In the genomic region with DNA sequence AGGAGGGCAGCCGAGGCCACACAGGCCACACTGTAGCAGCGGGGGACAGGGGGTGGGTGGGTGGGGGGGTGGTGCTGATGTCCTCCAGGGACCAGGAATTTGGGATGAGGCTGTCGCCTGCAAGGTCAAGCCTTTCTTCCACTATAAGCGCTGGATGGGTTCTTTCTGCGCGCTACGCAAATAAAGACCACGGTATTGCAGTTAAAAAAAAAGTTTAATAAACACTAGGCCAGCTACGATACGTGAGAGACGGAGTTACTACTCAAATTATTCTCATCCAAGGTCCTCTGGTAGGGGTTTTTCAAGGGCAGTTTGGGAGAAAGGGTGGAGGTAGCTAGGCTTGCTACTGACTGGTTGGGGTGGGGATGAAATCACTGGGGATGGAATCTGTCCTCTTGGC, we compare ENCODE assay signal across 8 cellular contexts. TPM values are rescaled to one million over a fixed set of nuclear protein-coding genes. Genes with fewer than 3 reads are reported as not detected.
DNase-seq lines count a peak whose midpoint lies in the region; ATAC-seq, FAIRE-seq and TF ChIP-seq lines count a peak whose summit lies in the region.

No MANE protein-coding gene starts in this region.

- no peaks in the 10 kb centered on the region for H3K9me3 ChIP-seq in BE2C
- no peaks in the 10 kb centered on the region for H3K9me3 ChIP-seq in naive thymus-derived CD4-positive, alpha-beta T cell (ENCODE audit: control insufficient read depth in 2 of 3, low read length in 3 of 3)

- H3K4me1 ChIP-seq in BE2C (no peaks in the 10 kb centered on the region; the same call in 1 of the 2 replicates), foreskin keratinocyte (peaks cover 5% of the 10 kb centered on the region)
- peaks cover 7 to 13% of the 10 kb centered on the region in 2 donors for H3K4me1 ChIP-seq in naive thymus-derived CD4-positive, alpha-beta T cell (ENCODE audit: control insufficient read depth in 2 of 2, insufficient read depth in 2 of 2, low read length in 2 of 2)

- H3K4me1 Mint-ChIP-seq in naive thymus-derived CD4-positive, alpha-beta T cell: peaks cover 21 to 45% (median 31%) of the 10 kb centered on the region in 7 donors

- peaks cover 0 to 49% (median 12%) of the 10 kb centered on the region in 5 donors for H3K36me3 Mint-ChIP-seq in naive thymus-derived CD4-positive, alpha-beta T cell

- peak overlapping the region; percentile 93 for H3K4me3 ChIP-seq in BE2C (ENCODE audit: low read depth, low read length)
- H3K4me3 ChIP-seq in naive thymus-derived CD4-positive, alpha-beta T cell (ENCODE audit: low read length): peak overlapping the region; percentile 99

- ATAC-seq in HG03103 (IDR thresholded peaks at IDR 0.05; ENCODE audit: low read depth, unreplicated experiment) (peak; percentile 15), foreskin keratinocyte (no peak)
- no peak for ATAC-seq in naive thymus-derived CD4-positive, alpha-beta T cell

- peak overlapping the region; percentile 89 to 99 (median 98) for H3K4me3 Mint-ChIP-seq in naive thymus-derived CD4-positive, alpha-beta T cell

- H3K36me3 ChIP-seq in BE2C: no peaks in the 10 kb centered on the region; the same call in 1 of the 2 replicates
- peaks cover 0 to 8% (median 0%) of the 10 kb centered on the region in 3 experiments for H3K36me3 ChIP-seq in naive thymus-derived CD4-positive, alpha-beta T cell (ENCODE audit: control insufficient read depth in 2 of 3, insufficient read depth in 3 of 3, low read length in 3 of 3)

- intact Hi-C loops in naive thymus-derived CD4-positive, alpha-beta T cell (cut with micrococcal nuclease): loop anchor here (2.0 to 10.0 kb wide), 3 partner anchors 92 to 370 kb away; partner anchors contain the start of genes ZNF136 (in 1 of the 2) and ZNF700 (in 1 of the 2)

- H3K27ac Mint-ChIP-seq in naive thymus-derived CD4-positive, alpha-beta T cell: peak overlapping the region; percentile 93 to 98 (median 96)

- CTCF ChIA-PET in naive thymus-derived CD4-positive, alpha-beta T cell (lab: Charles Lee): interaction anchor here (2.2 kb wide), 1 partner anchor 37 kb away, joined by 6 read pairs; the partner anchor contains the start of gene ZNF563

- peaks cover 0 to 29% (median 0%) of the 10 kb centered on the region in 11 donors for H3K9me3 Mint-ChIP-seq in naive thymus-derived CD4-positive, alpha-beta T cell

- H3K27me3 ChIP-seq in BE2C (no peaks in the 10 kb centered on the region), foreskin keratinocyte (no peaks in the 10 kb centered on the region)
- H3K27me3 ChIP-seq in naive thymus-derived CD4-positive, alpha-beta T cell (ENCODE audit: control insufficient read depth in 2 of 2, insufficient read depth in 2 of 2, low read length in 2 of 2): no peaks in the 10 kb centered on the region

- no peaks in the 10 kb centered on the region for H3K27me3 Mint-ChIP-seq in naive thymus-derived CD4-positive, alpha-beta T cell

- TF ChIP-seq CTCF in BE2C (IDR thresholded peaks at IDR 0.05; ENCODE audit: low read depth, low read length): no peak
- TF ChIP-seq CTCF in foreskin keratinocyte (conservative IDR thresholded peaks at IDR 0.05): no peak

- DNase-seq in BE2C (no peak), caudate nucleus (lab: John Stamatoyannopoulos, UW) (peak in 1 of 61 donors; percentile 14), foreskin keratinocyte (no peak), EL (no peak), frontal cortex (ENCODE audit: low spot score in 2 of 2) (no peak)
- DNase-seq in naive thymus-derived CD4-positive, alpha-beta T cell: no peak
- DNase-seq in stimulated activated CD4-positive, alpha-beta T cell treated with anti-CD3 and anti-CD28 coated beads, Interleukin-12 subunit alpha, Interleukin-12 subunit beta, amount 100 ng/mL, for 4 hours: no peak

- POLR2A ChIA-PET in naive thymus-derived CD4-positive, alpha-beta T cell (lab: Charles Lee): interaction anchor here (0.7 to 11.1 kb wide), 8 partner anchors 11 to 138 kb away, joined by 3 to 164 read pairs (median 6); partner anchors contain the start of genes ZNF136, ZNF442 and ZNF563

- H3K27ac ChIP-seq in caudate nucleus (ENCODE audit: low read depth, low read length) (peak overlapping the region; percentile 72), foreskin keratinocyte (no peak overlapping the region)
- H3K27ac ChIP-seq in naive thymus-derived CD4-positive, alpha-beta T cell (ENCODE audit: low read depth, low read length): peak overlapping the region; percentile 90

- FAIRE-seq in frontal cortex (lab: Jason Lieb, UNC): no peak

RNA-seq across cellular contexts. Expression of gene ZNF44, which starts 0.5 kb away (rescaled TPM):
- polyA plus RNA-seq in BE2C (2012; ENCODE audit: insufficient read depth, insufficient read length, low read depth): 3.8 TPM
- total RNA-seq in naive thymus-derived CD4-positive, alpha-beta T cell: 10 to 100 TPM; 16.3 to 67.4 (median 31.3) TPM
- polyA plus RNA-seq in naive thymus-derived CD4-positive, alpha-beta T cell: 10 to 100 TPM; 19.2 to 32.2 TPM
- total RNA-seq in foreskin keratinocyte: 4.1 and 5.0 TPM in 2 replicates
- 1.8 and 2.2 TPM in 2 replicates for polyA plus RNA-seq in foreskin keratinocyte
- total RNA-seq in frontal cortex: 17.5 TPM

RNA-seq across cellular contexts. Expression of gene ZNF563, which starts 38.2 kb away (rescaled TPM):
- polyA plus RNA-seq in BE2C (2012; ENCODE audit: insufficient read depth, insufficient read length, low read depth): 0.48 TPM
- total RNA-seq in naive thymus-derived CD4-positive, alpha-beta T cell: 10 to 100 TPM in 2 of 5 experiments, 1 to 10 TPM in 3; 2.8 to 23.2 (median 6.1) TPM
- polyA plus RNA-seq in naive thymus-derived CD4-positive, alpha-beta T cell: 1 to 10 TPM; 6.8 to 9.8 TPM
- total RNA-seq in foreskin keratinocyte: 3.4 and 4.4 TPM in 2 replicates
- 1.6 and 2.5 TPM in 2 replicates for polyA plus RNA-seq in foreskin keratinocyte
- 0.82 TPM for total RNA-seq in frontal cortex
